ENCODE assay signal across 17 cellular contexts in genomic region chr13:84609716-84610115, GRCh38.
DNase-seq lines count a peak whose midpoint lies in the region; ATAC-seq and TF ChIP-seq lines count a peak whose summit lies in the region.
"Had no signal": no experiment of that assay in that cellular context is flagged by ENCODE, and none has a peak within 500 bp of the region (broad histone marks: within the 10 kb centered on the region; RNA-seq: fewer than 3 reads in every experiment).

No MANE protein-coding gene starts in this region.

- ATAC-seq in upper lobe of left lung (ENCODE audit: low FRiP score in 2 of 2) = no peak
- ATAC-seq: gastrocnemius medialis, Panc1 had no signal

- H3K9me2 ChIP-seq in hepatocyte (replicated peaks; ENCODE audit: insufficient read depth) = no peaks in the 10 kb centered on the region

- in situ Hi-C loops in astrocyte of the spinal cord (cut with HindIII; ENCODE audit: low sequenced_read_pairs) = no loop called here

- no peaks in the 10 kb centered on the region for H3K9me3 ChIP-seq in hepatocyte (ENCODE audit: low read depth)
- H3K9me3 ChIP-seq in upper lobe of left lung = no peaks in the 10 kb centered on the region
- H3K9me3 ChIP-seq in ovary = no peaks in the 10 kb centered on the region
- H3K9me3 ChIP-seq: gastrocnemius medialis, right atrium auricular region, thoracic aorta had no signal

- H4K20me1 ChIP-seq in hepatocyte (ENCODE audit: insufficient read depth, poor library complexity, severe bottlenecking) = no peaks in the 10 kb centered on the region

- intact Hi-C loops in ovary (cut with DNase I) = no loop called here

- WGBS in hepatocyte (ENCODE audit: low lambda C conversion rate, missing lambda C conversion rate) = 81% methylated on average over 1 of the region's 1 CpG
- WGBS in upper lobe of left lung, 2 donors = 78 to 88% methylated on average over 1 of the region's 1 CpG
- 65 to 84% (median 68%) methylated on average over 1 of the region's 1 CpG for WGBS in ovary, 3 donors

- H3K27ac ChIP-seq in hepatocyte (no peak overlapping the region), upper lobe of left lung (no peak overlapping the region), ovary (no peak overlapping the region)
- H3K27ac ChIP-seq: gastrocnemius medialis, right atrium auricular region, thoracic aorta had no signal

- no peak for TF ChIP-seq CTCF in AG09309 (IDR thresholded peaks at IDR 0.05; ENCODE audit: control insufficient read depth, insufficient read depth, low read depth, low read length, missing control alignments)
- no peak for TF ChIP-seq CTCF in astrocyte of the spinal cord (IDR thresholded peaks at IDR 0.05; ENCODE audit: low read depth, low read length)
- no peak for TF ChIP-seq CTCF in hepatocyte (IDR thresholded peaks at IDR 0.05; ENCODE audit: poor library complexity)
- no peak for TF ChIP-seq CTCF in upper lobe of left lung (IDR thresholded peaks at IDR 0.05)
- TF ChIP-seq CTCF in ovary (IDR thresholded peaks at IDR 0.05) = no peak

- DNase-seq in AG09309 (ENCODE audit: low read depth) = peak; percentile 11
- DNase-seq in HT1080 (ENCODE audit: low read depth) = peak; percentile 67
- peak; percentile 67 for DNase-seq in astrocyte of the spinal cord (ENCODE audit: low read depth, low spot score)
- DNase-seq in hepatocyte (ENCODE audit: low spot score) = peak; percentile 5
- no peak for DNase-seq in NCI-H2196 (lab: John Stamatoyannopoulos, UW; ENCODE audit: unreplicated experiment)
- no peak for DNase-seq in NCI-H1092 treated with DMSO at 0.1 percent for 48 hours (lab: John Stamatoyannopoulos, UW)
- DNase-seq in upper lobe of left lung = no peak
- DNase-seq in ovary = no peak
- DNase-seq: activated CD8-positive, alpha-beta memory T cell treated with anti-CD3 and anti-CD28 coated beads for 24 hours; activated effector memory CD4-positive, alpha-beta T cell treated with Interleukin-2 at 50 U/mL for 16 hours; gastrocnemius medialis; mesenchymal stem cell; NCI-H1436; stimulated activated CD4-positive, alpha-beta T cell treated with anti-CD3 and anti-CD28 coated beads, Interleukin-2, amount 100 ng/mL, for 24 hours had no signal

- H2AFZ ChIP-seq in hepatocyte = no peak overlapping the region

- H3K27me3 ChIP-seq in hepatocyte (no peaks in the 10 kb centered on the region), upper lobe of left lung (no peaks in the 10 kb centered on the region), ovary (no peaks in the 10 kb centered on the region)
- H3K27me3 ChIP-seq: gastrocnemius medialis, right atrium auricular region had no signal

- no peak overlapping the region for H3K4me2 ChIP-seq in hepatocyte

- H3K4me1 ChIP-seq in hepatocyte (ENCODE audit: insufficient read depth) (no peaks in the 10 kb centered on the region), upper lobe of left lung (no peaks in the 10 kb centered on the region), ovary (ENCODE audit: insufficient read depth) (no peaks in the 10 kb centered on the region)
- H3K4me1 ChIP-seq: gastrocnemius medialis, right atrium auricular region had no signal

- no peaks in the 10 kb centered on the region for H3K79me2 ChIP-seq in hepatocyte

- TF ChIP-seq POLR2A in upper lobe of left lung (IDR thresholded peaks at IDR 0.05) (no peak), ovary (IDR thresholded peaks at IDR 0.05) (no peak)

- TF ChIP-seq EP300 in upper lobe of left lung (IDR thresholded peaks at IDR 0.05) (no peak), ovary (IDR thresholded peaks at IDR 0.05) (no peak)

- no peaks in the 10 kb centered on the region for H3K36me3 ChIP-seq in hepatocyte (replicated peaks; ENCODE audit: insufficient read depth, low read depth)
- no peaks in the 10 kb centered on the region for H3K36me3 ChIP-seq in upper lobe of left lung
- no peaks in the 10 kb centered on the region for H3K36me3 ChIP-seq in ovary
- H3K36me3 ChIP-seq: gastrocnemius medialis, right atrium auricular region, thoracic aorta had no signal

- H3K4me3 ChIP-seq in AG09309 (ENCODE audit: control insufficient read depth, low read depth, low read length) (no peak overlapping the region), astrocyte of the spinal cord (ENCODE audit: low read depth, low read length) (no peak overlapping the region), hepatocyte (no peak overlapping the region), upper lobe of left lung (no peak overlapping the region), ovary (no peak overlapping the region)
- H3K4me3 ChIP-seq: gastrocnemius medialis, right atrium auricular region, thoracic aorta had no signal

Comparison
In these comparisons a context has a peak if more than half of its experiments do, and no peak if none do; other contexts are left out.
1. DNase-seq: peak in AG09309 (single experiment), HT1080 (single experiment), astrocyte of the spinal cord (single experiment) and hepatocyte (single experiment); none in NCI-H2196 (single experiment), NCI-H1092 treated with DMSO at 0.1 percent for 48 hours (single experiment), upper lobe of left lung (0 of 2) and ovary (0 of 5).